Comparison of ENCODE assay signal across 19 cellular contexts in the genomic region with DNA sequence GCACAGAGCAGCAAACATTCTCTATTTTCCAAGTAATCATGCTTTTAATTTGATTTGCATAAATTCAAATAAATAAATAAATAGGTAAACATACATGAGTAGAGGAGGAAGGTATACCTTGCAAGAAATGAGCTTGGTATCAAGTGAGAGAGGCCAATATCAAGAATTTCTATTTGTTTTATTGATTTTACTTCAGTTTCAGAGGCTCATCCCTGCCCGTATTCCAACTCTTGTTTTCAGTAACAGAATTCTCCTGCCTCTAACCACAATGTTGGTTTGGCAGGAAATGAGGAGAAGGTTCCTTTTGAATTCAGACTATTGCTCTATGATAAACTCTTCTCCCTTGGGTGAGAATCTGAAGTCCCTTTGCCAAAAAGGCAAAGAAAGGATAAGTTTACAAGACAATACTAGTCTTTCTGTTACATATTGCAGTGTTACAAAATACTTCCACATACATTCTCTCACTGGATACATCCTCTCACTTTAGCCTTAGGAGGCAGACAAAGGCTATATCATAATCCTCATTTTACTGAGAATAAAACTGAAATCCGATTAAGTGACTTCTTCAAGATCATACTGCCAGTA.
"Had no signal": no experiment of that assay in that cellular context is flagged by ENCODE, and none has a peak within 500 bp of the region (broad histone marks: within the 10 kb centered on the region; RNA-seq: fewer than 3 reads in every experiment).

No MANE protein-coding gene starts in this region.

- H3K27ac Mint-ChIP-seq: activated T-helper 17 cell treated with anti-CD3 and anti-CD28 coated beads, Interleukin-2, amount 50 U/mL, for 72 hours; dendritic cell treated with granulocyte-macrophage colony-stimulating factor and Interleukin-4, amounts not matched to agents 40 ng/mL and 50 ng/mL, for 4 days had no signal

- H3K27me3 ChIP-seq: breast epithelium, gastrocnemius medialis, heart left ventricle, pancreas, tibial artery had no signal

- H3K27me3 Mint-ChIP-seq: activated naive CD8-positive, alpha-beta T cell treated with anti-CD3 and anti-CD28 coated beads, Interleukin-2, amount 50 U/mL, for 24 hours; dendritic cell treated with granulocyte-macrophage colony-stimulating factor and Interleukin-4, amounts not matched to agents 40 ng/mL and 50 ng/mL, for 4 days; stimulated activated memory B cell treated with anti-CD40 and anti-IgM and Interleukin-4, amounts not matched to agents 10 μg/mL and 1 μg/mL and 100 μg/mL, for 72 hours had no signal

- H3K9me3 Mint-ChIP-seq: activated T-helper 17 cell treated with anti-CD3 and anti-CD28 coated beads, Interleukin-2, amount 50 U/mL, for 72 hours; dendritic cell treated with granulocyte-macrophage colony-stimulating factor and Interleukin-4, amounts not matched to agents 40 ng/mL and 50 ng/mL, for 4 days had no signal

- H3K4me3 ChIP-seq: breast epithelium, gastrocnemius medialis, heart left ventricle, pancreas, tibial artery had no signal

- H3K9me3 ChIP-seq: breast epithelium, gastrocnemius medialis, pancreas, tibial artery had no signal

- DNase-seq: activated CD4-positive, alpha-beta T cell treated with anti-CD3 and anti-CD28 coated beads, Interleukin-2, amount 50 U/mL, for 4 hours; activated CD4-positive, CD25-positive, alpha-beta regulatory T cell treated with anti-CD3 and anti-CD28 coated beads, Interleukin-2, amount 50 U/mL, for 72 hours; activated naive CD4-positive, alpha-beta T cell treated with Interleukin-2 at 50 U/mL for 16 hours; activated naive CD8-positive, alpha-beta T cell treated with anti-CD3 and anti-CD28 coated beads, Interleukin-2, amount 50 U/mL, for 24 hours; aorta; cerebellar nuclear complex; gastrocnemius medialis; heart left ventricle; left colon; midbrain; pancreas; T-helper 9 cell; tibial artery had no signal

- H3K36me3 ChIP-seq: breast epithelium, gastrocnemius medialis, heart left ventricle, pancreas, tibial artery had no signal

- H3K4me3 Mint-ChIP-seq: activated naive CD8-positive, alpha-beta T cell treated with anti-CD3 and anti-CD28 coated beads, Interleukin-2, amount 50 U/mL, for 24 hours; activated T-helper 17 cell treated with anti-CD3 and anti-CD28 coated beads, Interleukin-2, amount 50 U/mL, for 72 hours; dendritic cell treated with granulocyte-macrophage colony-stimulating factor and Interleukin-4, amounts not matched to agents 40 ng/mL and 50 ng/mL, for 4 days; stimulated activated memory B cell treated with anti-CD40 and anti-IgM and Interleukin-4, amounts not matched to agents 10 μg/mL and 1 μg/mL and 100 μg/mL, for 72 hours had no signal

- H3K4me1 ChIP-seq: tibial artery had no signal

- H3K4me1 Mint-ChIP-seq: activated T-helper 17 cell treated with anti-CD3 and anti-CD28 coated beads, Interleukin-2, amount 50 U/mL, for 72 hours had no signal

- H3K27ac ChIP-seq: breast epithelium, epithelial cell of prostate, gastrocnemius medialis, heart left ventricle, tibial artery had no signal

- ATAC-seq: activated naive CD8-positive, alpha-beta T cell treated with anti-CD3 and anti-CD28 coated beads, Interleukin-2, amount 50 U/mL, for 24 hours; activated T-helper 17 cell treated with anti-CD3 and anti-CD28 coated beads, Interleukin-2, amount 50 U/mL, for 72 hours; gastrocnemius medialis; heart left ventricle; left colon; stimulated activated memory B cell treated with anti-CD40 and anti-IgM and Interleukin-4, amounts not matched to agents 10 μg/mL and 1 μg/mL and 100 μg/mL, for 72 hours had no signal

- FAIRE-seq: pancreas, urothelium cell line had no signal
